ENCODE assay signal across 9 cellular contexts in genomic region chr2:7835693-7836680, GRCh38.
DNase-seq lines count a peak whose midpoint lies in the region; ATAC-seq and TF ChIP-seq lines count a peak whose summit lies in the region.
"Had no signal": no experiment of that assay in that cellular context is flagged by ENCODE, and none has a peak within 500 bp of the region (broad histone marks: within the 10 kb centered on the region; RNA-seq: fewer than 3 reads in every experiment).

No MANE protein-coding gene starts in this region.

- H3K4me3 ChIP-seq in neutrophil (ENCODE audit: low read depth in 1 of 2, low read length in 1 of 2): peak overlapping the region; percentile 3 to 7

- H3K27ac ChIP-seq in neutrophil: peak overlapping the region; percentile 77

- peak; percentile 93 for ATAC-seq in HG02981 (IDR thresholded peaks at IDR 0.05; ENCODE audit: unreplicated experiment)
- ATAC-seq in left colon: no peak

- DNase-seq in GM19240 (ENCODE audit: insufficient read length, low spot score) (peak; percentile 39), NCI-H345 treated with DMSO at 0.1 percent for 48 hours (lab: John Stamatoyannopoulos, UW; ENCODE audit: unreplicated experiment) (peak; percentile 91), AG08395 (ENCODE audit: low spot score) (no peak), left colon (no peak), OCI-M2 (lab: John Stamatoyannopoulos, UW; ENCODE audit: unreplicated experiment) (no peak)
- no peak for DNase-seq in activated CD8-positive, alpha-beta memory T cell treated with anti-CD3 and anti-CD28 coated beads for 24 hours
- DNase-seq: activated T-cell treated with anti-CD3 and anti-CD28 coated beads, Interleukin-2, amount 50 U/mL, for 48 hours had no signal

- no peaks in the 10 kb centered on the region for H3K9me3 ChIP-seq in neutrophil

- intact Hi-C loops in left colon (cut with DNase I, micrococcal nuclease): no loop called here

- H3K27me3 ChIP-seq in neutrophil: no peaks in the 10 kb centered on the region

- H3K4me1 ChIP-seq in neutrophil (ENCODE audit: control insufficient read depth in 1 of 2, insufficient read depth in 1 of 2, low read depth in 1 of 2, low read length in 1 of 2): peaks cover 19 to 20% of the 10 kb centered on the region in 2 experiments

- no peaks in the 10 kb centered on the region for H3K36me3 ChIP-seq in neutrophil

- TF ChIP-seq CTCF in neutrophil (IDR thresholded peaks at IDR 0.05): no peak

Comparison
In these comparisons a context has a peak if more than half of its experiments do, and no peak if none do; other contexts are left out.
1. DNase-seq: peak in GM19240 (single experiment) and NCI-H345 treated with DMSO at 0.1 percent for 48 hours (single experiment); none in activated CD8-positive, alpha-beta memory T cell treated with anti-CD3 and anti-CD28 coated beads for 24 hours (single experiment), AG08395 (single experiment), left colon (0 of 2) and OCI-M2 (single experiment).